In the genomic region with DNA sequence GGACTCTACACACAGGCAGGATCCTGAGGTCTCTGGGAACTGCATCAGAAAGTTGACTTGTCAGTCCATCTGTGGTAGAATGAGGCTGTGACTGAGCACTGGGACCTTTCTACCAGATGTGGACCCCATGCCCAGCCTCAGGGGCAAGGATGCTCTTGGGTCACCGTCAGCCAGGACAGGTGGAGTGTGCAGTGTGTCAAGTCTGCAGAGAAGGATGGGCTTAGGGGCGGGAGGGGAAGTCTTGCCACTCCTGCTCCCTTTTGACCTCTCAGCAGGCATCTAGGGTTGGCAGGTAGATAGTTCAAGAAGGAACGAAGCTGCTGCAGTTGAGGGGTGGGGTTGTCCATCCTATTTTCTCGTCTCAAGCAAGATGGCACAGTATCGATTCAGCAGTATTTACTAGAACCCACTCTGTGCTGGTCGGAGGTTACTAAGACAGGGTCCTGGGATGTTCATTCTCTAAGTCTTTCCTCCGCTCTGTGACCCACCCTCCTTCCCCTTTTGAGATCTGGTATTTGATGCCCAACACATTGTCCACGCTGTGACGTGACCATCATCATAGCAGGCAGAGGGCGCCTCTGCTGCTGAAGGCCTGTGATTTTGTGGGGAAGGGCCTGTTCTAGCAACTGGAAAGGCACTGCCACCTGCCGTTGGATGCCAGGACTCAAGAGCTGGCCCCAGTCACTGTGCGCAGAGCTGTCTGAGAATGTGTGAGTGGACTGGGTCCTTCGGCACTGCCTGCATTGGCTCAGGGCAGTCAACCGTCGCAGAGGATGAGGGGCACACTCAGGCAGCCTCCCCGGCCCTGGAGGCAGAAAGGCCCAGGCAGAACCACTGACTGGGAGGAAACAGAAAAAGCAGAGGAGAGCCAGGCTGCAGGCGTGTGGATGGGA, we compare ENCODE assay signal across 7 cellular contexts. TPM values are rescaled to one million over a fixed set of nuclear protein-coding genes. Genes with fewer than 3 reads are reported as not detected.
DNase-seq lines count a peak whose midpoint lies in the region; ATAC-seq and TF ChIP-seq lines count a peak whose summit lies in the region.

No MANE protein-coding gene starts in this region.

- H3K4me2 ChIP-seq in SK-N-SH: no peak overlapping the region

- no peaks in the 10 kb centered on the region for H3K27me3 ChIP-seq in SK-N-SH (ENCODE audit: insufficient read depth)
- no peaks in the 10 kb centered on the region for H3K27me3 ChIP-seq in kidney epithelial cell (ENCODE audit: control insufficient read depth, insufficient read depth, low read length)

- peak; percentile 64 for DNase-seq in GM03348 (ENCODE audit: low spot score)
- peak; percentile 56 for DNase-seq in NCI-H1092 treated with DMSO at 0.1 percent for 48 hours (lab: John Stamatoyannopoulos, UW)
- peak; percentile 91 for DNase-seq in SK-N-SH
- peak; percentile 59 to 76 for DNase-seq in cardiac fibroblast (ENCODE audit: low read depth in 2 of 2)
- peak; percentile 56 for DNase-seq in kidney epithelial cell (ENCODE audit: low read depth)
- DNase-seq in stimulated activated naive CD8-positive, alpha-beta T cell treated with anti-CD3 and anti-CD28 coated beads, Interleukin-15, amount 100 ng/mL, for 72 hours: peak in 1 of 2 donors; percentile 49

- peak overlapping the region; percentile 67 to 95 for H3K27ac Mint-ChIP-seq in stimulated activated naive CD8-positive, alpha-beta T cell treated with anti-CD3 and anti-CD28 coated beads, Interleukin-15, amount 100 ng/mL, for 72 hours

- CTCF ChIA-PET in SK-N-SH (lab: Yijun Ruan, JAX): interaction anchor here (0.6 to 6.8 kb wide), 50 partner anchors 8 to 342 kb away, joined by 3 to 94 read pairs (median 5); a partner anchor contains a TSS

- TF ChIP-seq EP300 in SK-N-SH (IDR thresholded peaks at IDR 0.05; ENCODE audit: borderline replicate concordance in 1 of 2, low read depth in 1 of 2, low read length in 1 of 2): no peak

- POLR2A ChIA-PET in SK-N-SH (lab: Yijun Ruan, JAX): interaction anchor here (0.6 to 1.8 kb wide), 4 partner anchors 22 to 84 kb away, joined by 3 to 10 read pairs (median 5); a partner anchor contains a TSS

- peak overlapping the region; percentile 22 to 51; a peak in 2 of 4 replicates for H3K27ac ChIP-seq in SK-N-SH (ENCODE audit: low read depth in 2 of 2, low read length in 1 of 2)

- H3K27me3 Mint-ChIP-seq in stimulated activated naive CD8-positive, alpha-beta T cell treated with anti-CD3 and anti-CD28 coated beads, Interleukin-15, amount 100 ng/mL, for 72 hours: no peaks in the 10 kb centered on the region

- H3K79me2 ChIP-seq in SK-N-SH (ENCODE audit: insufficient read depth): no peaks in the 10 kb centered on the region

- H3K9me3 ChIP-seq in SK-N-SH: no peaks in the 10 kb centered on the region

- peaks cover 0 to 5% of the 10 kb centered on the region in 2 experiments; a peak in 1 of 4 replicates for H3K4me1 ChIP-seq in SK-N-SH (ENCODE audit: control insufficient read depth in 1 of 2, insufficient read depth in 2 of 2, low read depth in 1 of 2, low read length in 1 of 2)

- H3K36me3 ChIP-seq in SK-N-SH (replicated peaks in 1 of 2; ENCODE audit: control insufficient read depth in 1 of 2, insufficient read depth in 2 of 2, low read length in 1 of 2): peaks cover 28 to 68% of the 10 kb centered on the region in 2 experiments
- H3K36me3 ChIP-seq in kidney epithelial cell (ENCODE audit: control insufficient read depth, insufficient read depth, low read length): peaks cover 4% of the 10 kb centered on the region

- TF ChIP-seq CTCF in SK-N-SH (IDR thresholded peaks at IDR 0.05): peak; percentile 74
- TF ChIP-seq CTCF in cardiac fibroblast (IDR thresholded peaks at IDR 0.05; ENCODE audit: low read depth, low read length): peak; percentile 52
- TF ChIP-seq CTCF in kidney epithelial cell (IDR thresholded peaks at IDR 0.05; ENCODE audit: insufficient read depth, low read length, poor library complexity, severe bottlenecking): peak; percentile 94

- peaks cover 12% of the 10 kb centered on the region for H3F3A ChIP-seq in SK-N-SH (replicated peaks; ENCODE audit: insufficient read depth)

- no peaks in the 10 kb centered on the region for H3K9me3 Mint-ChIP-seq in stimulated activated naive CD8-positive, alpha-beta T cell treated with anti-CD3 and anti-CD28 coated beads, Interleukin-15, amount 100 ng/mL, for 72 hours

- H3K9me2 ChIP-seq in SK-N-SH: no peaks in the 10 kb centered on the region

- no peak overlapping the region for H3K9ac ChIP-seq in SK-N-SH

- peak; percentile 83 for TF ChIP-seq RAD21 in SK-N-SH (IDR thresholded peaks at IDR 0.05; ENCODE audit: low read length)

- no peak overlapping the region for H3K4me3 ChIP-seq in SK-N-SH (ENCODE audit: low read depth in 2 of 2, low read length in 1 of 2)
- no peak overlapping the region for H3K4me3 ChIP-seq in cardiac fibroblast (replicated peaks in 1 of 2; ENCODE audit: low read depth in 2 of 2, low read length in 2 of 2)
- H3K4me3 ChIP-seq in kidney epithelial cell (ENCODE audit: low read depth, low read length): no peak overlapping the region

- H3K4me1 Mint-ChIP-seq in stimulated activated naive CD8-positive, alpha-beta T cell treated with anti-CD3 and anti-CD28 coated beads, Interleukin-15, amount 100 ng/mL, for 72 hours: peaks cover 71% of the 10 kb centered on the region

- H4K20me1 ChIP-seq in SK-N-SH (ENCODE audit: insufficient read depth): peaks cover 3% of the 10 kb centered on the region; the same call in 1 of the 2 replicates

- ATAC-seq in stimulated activated naive CD8-positive, alpha-beta T cell treated with anti-CD3 and anti-CD28 coated beads, Interleukin-15, amount 100 ng/mL, for 72 hours: peak; percentile 22
- no peak for ATAC-seq in HG02610 (IDR thresholded peaks at IDR 0.05; ENCODE audit: unreplicated experiment)

- 61% methylated on average over 13 of the region's 17 CpGs for WGBS in SK-N-SH (ENCODE audit: low lambda C conversion rate)

- H2AFZ ChIP-seq in SK-N-SH (ENCODE audit: low read depth): no peak overlapping the region

- peak overlapping the region in 1 of 2 donors; percentile 56 for H3K4me3 Mint-ChIP-seq in stimulated activated naive CD8-positive, alpha-beta T cell treated with anti-CD3 and anti-CD28 coated beads, Interleukin-15, amount 100 ng/mL, for 72 hours

TF ChIP-seq in SK-N-SH, 30 proteins besides CTCF, POLR2A, EP300 and RAD21 (continues in another document):
- no peak; the same call in 1 of the 2 replicates for TF ChIP-seq NRF1 (IDR thresholded peaks at IDR 0.05; ENCODE audit: low read depth, low read length)
- TF ChIP-seq, protein P1, sequence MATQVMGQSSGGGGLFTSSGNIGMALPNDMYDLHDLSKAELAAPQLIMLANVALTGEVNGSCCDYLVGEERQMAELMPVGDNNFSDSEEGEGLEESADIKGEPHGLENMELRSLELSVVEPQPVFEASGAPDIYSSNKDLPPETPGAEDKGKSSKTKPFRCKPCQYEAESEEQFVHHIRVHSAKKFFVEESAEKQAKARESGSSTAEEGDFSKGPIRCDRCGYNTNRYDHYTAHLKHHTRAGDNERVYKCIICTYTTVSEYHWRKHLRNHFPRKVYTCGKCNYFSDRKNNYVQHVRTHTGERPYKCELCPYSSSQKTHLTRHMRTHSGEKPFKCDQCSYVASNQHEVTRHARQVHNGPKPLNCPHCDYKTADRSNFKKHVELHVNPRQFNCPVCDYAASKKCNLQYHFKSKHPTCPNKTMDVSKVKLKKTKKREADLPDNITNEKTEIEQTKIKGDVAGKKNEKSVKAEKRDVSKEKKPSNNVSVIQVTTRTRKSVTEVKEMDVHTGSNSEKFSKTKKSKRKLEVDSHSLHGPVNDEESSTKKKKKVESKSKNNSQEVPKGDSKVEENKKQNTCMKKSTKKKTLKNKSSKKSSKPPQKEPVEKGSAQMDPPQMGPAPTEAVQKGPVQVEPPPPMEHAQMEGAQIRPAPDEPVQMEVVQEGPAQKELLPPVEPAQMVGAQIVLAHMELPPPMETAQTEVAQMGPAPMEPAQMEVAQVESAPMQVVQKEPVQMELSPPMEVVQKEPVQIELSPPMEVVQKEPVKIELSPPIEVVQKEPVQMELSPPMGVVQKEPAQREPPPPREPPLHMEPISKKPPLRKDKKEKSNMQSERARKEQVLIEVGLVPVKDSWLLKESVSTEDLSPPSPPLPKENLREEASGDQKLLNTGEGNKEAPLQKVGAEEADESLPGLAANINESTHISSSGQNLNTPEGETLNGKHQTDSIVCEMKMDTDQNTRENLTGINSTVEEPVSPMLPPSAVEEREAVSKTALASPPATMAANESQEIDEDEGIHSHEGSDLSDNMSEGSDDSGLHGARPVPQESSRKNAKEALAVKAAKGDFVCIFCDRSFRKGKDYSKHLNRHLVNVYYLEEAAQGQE (IDR thresholded peaks at IDR 0.05; ENCODE audit: low read depth, low read length): 0 out of 2 replicates have a peak, but pooled peaks have one; percentile 22
- TF ChIP-seq MXI1 (IDR thresholded peaks at IDR 0.05; ENCODE audit: low read depth, low read length): peak; percentile 68; the same call in 1 of the 2 replicates
- TF ChIP-seq POLR2AphosphoS5 (IDR thresholded peaks at IDR 0.05; ENCODE audit: low read depth, low read length): 0 out of 2 replicates have a peak, but pooled peaks have one; percentile 9
- TF ChIP-seq FOSL2 (IDR thresholded peaks at IDR 0.05; ENCODE audit: borderline replicate concordance, low read depth): no peak
- TF ChIP-seq YY1 (IDR thresholded peaks at IDR 0.05; ENCODE audit: low read depth): no peak
- TF ChIP-seq SIN3A (IDR thresholded peaks at IDR 0.05; ENCODE audit: borderline replicate concordance, low read depth, low read length): 0 out of 2 replicates have a peak, but pooled peaks have one; percentile 25
- no peak for TF ChIP-seq GABPA (IDR thresholded peaks at IDR 0.05; ENCODE audit: low read depth)
- TF ChIP-seq SMC3 (IDR thresholded peaks at IDR 0.05; ENCODE audit: low read depth, low read length): peak; percentile 93

RNA-seq across cellular contexts. Expression of a gene that starts 23.2 kb away (rescaled TPM):
- 94.3 and 105 TPM in 2 replicates for polyA plus RNA-seq in SK-N-SH (2012; rRNA removed)
- polyA plus RNA-seq in SK-N-SH (2012; cell fraction: cytosol; rRNA removed): 55.2 and 70.2 TPM in 2 replicates
- 264 and 271 TPM in 2 replicates for polyA plus RNA-seq in SK-N-SH (2012; cell fraction: nucleus; rRNA removed)
- total RNA-seq in kidney epithelial cell: 292 and 371 TPM in 2 replicates

RNA-seq across cellular contexts. Expression of a gene that starts 31.1 kb away (rescaled TPM):
- polyA plus RNA-seq in SK-N-SH (2012; rRNA removed): 27.7 and 37.7 TPM in 2 replicates
- polyA plus RNA-seq in SK-N-SH (2012; cell fraction: cytosol; rRNA removed): 23.1 and 27.8 TPM in 2 replicates
- 42.6 and 45.1 TPM in 2 replicates for polyA plus RNA-seq in SK-N-SH (2012; cell fraction: nucleus; rRNA removed)
- 38.5 and 40.7 TPM in 2 replicates for total RNA-seq in kidney epithelial cell

RNA-seq across cellular contexts. Expression of a gene that starts 50.7 kb away (rescaled TPM):
- 13.2 and 16.6 TPM in 2 replicates for polyA plus RNA-seq in SK-N-SH (2012; rRNA removed)
- polyA plus RNA-seq in SK-N-SH (2012; cell fraction: cytosol; rRNA removed): 7.2 and 12.0 TPM in 2 replicates
- 14.4 and 14.8 TPM in 2 replicates for polyA plus RNA-seq in SK-N-SH (2012; cell fraction: nucleus; rRNA removed)
- 409 and 519 TPM in 2 replicates for total RNA-seq in kidney epithelial cell
